ENCODE assay signal across 15 cellular contexts in the genomic region with DNA sequence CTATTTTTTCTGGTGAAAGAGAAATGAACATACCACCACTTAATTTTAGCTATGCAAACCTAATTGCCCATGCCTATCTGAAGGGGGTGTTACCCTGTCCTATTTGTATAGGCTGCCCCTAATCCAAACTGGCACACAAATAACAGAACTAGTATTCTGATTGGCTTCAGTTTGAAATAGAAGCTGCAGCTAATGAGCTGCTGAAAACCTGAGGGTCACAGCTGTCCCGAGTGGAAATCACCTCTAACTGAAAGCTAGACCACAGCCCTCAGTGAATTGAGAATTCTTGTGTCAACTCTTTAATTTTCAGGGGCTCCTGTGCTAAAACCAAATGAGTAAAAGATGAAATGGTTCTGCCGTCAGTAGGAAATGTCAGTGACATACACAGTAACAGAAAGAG. TPM values are rescaled to one million over a fixed set of nuclear protein-coding genes. Genes with fewer than 3 reads are reported as not detected.
A peak's percentile ranks its signal among the peaks of the same experiment; 100 is the strongest.
DNase-seq lines count a peak whose midpoint lies in the region; ATAC-seq and TF ChIP-seq lines count a peak whose summit lies in the region.
"Had no signal": no experiment of that assay in that cellular context is flagged by ENCODE, and none has a peak within 500 bp of the region (broad histone marks: within the 10 kb centered on the region; RNA-seq: fewer than 3 reads in every experiment).

No MANE protein-coding gene starts in this region.

- in situ Hi-C loops in GM13976 (cut with MboI; ENCODE audit: low sequenced_read_pairs, unreplicated experiment) (no loop called here), gastrocnemius medialis (cut with MboI; ENCODE audit: low sequenced_read_pairs in 4 of 4) (no loop called here)

- H3K9me3 Mint-ChIP-seq in T-cell = peaks cover 0 to 7% (median 6%) of the 10 kb centered on the region in 3 donors

- peak overlapping the region; percentile 63 for H3K4me2 ChIP-seq in OCI-LY1 (ENCODE audit: low read length)
- H3K4me2 ChIP-seq: BLaER1 treated with 17β-estradiol and CSF1 and Interleukin-3, amounts not matched to agents 10 nM and 100 nM had no signal

- H3K4me1 ChIP-seq in OCI-LY1 (ENCODE audit: insufficient read depth, low read length, severe bottlenecking) (peaks cover 65% of the 10 kb centered on the region), testis (no peaks in the 10 kb centered on the region), gastrocnemius medialis (no peaks in the 10 kb centered on the region)
- H3K4me1 ChIP-seq: BLaER1 treated with 17β-estradiol and CSF1 and Interleukin-3, amounts not matched to agents 10 nM and 100 nM had no signal

- peak; percentile 13 for DNase-seq in GM13976 (ENCODE audit: low spot score)
- DNase-seq in NCI-H748 treated with DMSO at 0.1 percent for 48 hours (lab: John Stamatoyannopoulos, UW) = no peak
- DNase-seq in testis = no peak
- DNase-seq in gastrocnemius medialis = no peak
- DNase-seq in T-cell = no peak
- DNase-seq: activated effector memory CD4-positive, alpha-beta T cell treated with Interleukin-2 at 50 U/mL for 16 hours; dermis blood vessel endothelial cell; NCI-H82; nephron progenitor cell had no signal

- peak overlapping the region; percentile 87; the same call in 1 of the 2 replicates for H2AFZ ChIP-seq in OCI-LY1 (ENCODE audit: low read length)

- no peaks in the 10 kb centered on the region for H3K27me3 ChIP-seq in OCI-LY1 (ENCODE audit: insufficient read depth, low read length)
- no peaks in the 10 kb centered on the region for H3K27me3 ChIP-seq in testis
- no peaks in the 10 kb centered on the region for H3K27me3 ChIP-seq in gastrocnemius medialis
- H3K27me3 ChIP-seq: BLaER1 treated with 17β-estradiol and CSF1 and Interleukin-3, amounts not matched to agents 10 nM and 100 nM had no signal

- H3K27ac Mint-ChIP-seq in T-cell = no peak overlapping the region
- H3K27ac Mint-ChIP-seq: nephron progenitor cell had no signal

- WGBS in testis, 2 donors = 49 to 67% methylated on average over 2 of the region's 2 CpGs

- H3K4me3 ChIP-seq in OCI-LY1 (ENCODE audit: low read depth, low read length, poor library complexity, severe bottlenecking) (peak overlapping the region; percentile 31), testis (no peak overlapping the region), gastrocnemius medialis (no peak overlapping the region)
- H3K4me3 ChIP-seq: BLaER1 treated with 17β-estradiol and CSF1 and Interleukin-3, amounts not matched to agents 10 nM and 100 nM; K562; thoracic aorta had no signal

- intact Hi-C loops in testis (cut with DNase I; ENCODE audit: low total_unique reads) = no loop called here
- intact Hi-C loops in gastrocnemius medialis (cut with DNase I; ENCODE audit: low total_unique reads) = loop anchor here (10.0 kb wide), 1 partner anchor 106 kb away; no protein-coding TSS in a partner anchor

- 0 out of 2 replicates have a peak, but pooled peaks cover 5% of the 10 kb centered on the region for H3K36me3 ChIP-seq in OCI-LY1 (ENCODE audit: insufficient read depth, low read length)
- H3K36me3 ChIP-seq in testis (ENCODE audit: low read depth, missing control alignments) = no peaks in the 10 kb centered on the region
- no peaks in the 10 kb centered on the region for H3K36me3 ChIP-seq in gastrocnemius medialis
- H3K36me3 ChIP-seq: BLaER1 treated with 17β-estradiol and CSF1 and Interleukin-3, amounts not matched to agents 10 nM and 100 nM; thoracic aorta had no signal

- H3K9me3 ChIP-seq in OCI-LY1 (ENCODE audit: low read length) (no peaks in the 10 kb centered on the region), testis (no peaks in the 10 kb centered on the region), gastrocnemius medialis (no peaks in the 10 kb centered on the region)
- H3K9me3 ChIP-seq: thoracic aorta had no signal

- no peaks in the 10 kb centered on the region for H3K79me2 ChIP-seq in OCI-LY1 (ENCODE audit: insufficient read depth, low read length)

- peaks cover 6% of the 10 kb centered on the region for H3K36me3 Mint-ChIP-seq in T-cell

- POLR2A ChIA-PET in T-cell (lab: Charles Lee) = no interaction called here

- H3K27me3 Mint-ChIP-seq in T-cell = no peaks in the 10 kb centered on the region

- H3K9ac ChIP-seq in OCI-LY1 (ENCODE audit: low read length) = peak overlapping the region; percentile 55
- H3K9ac ChIP-seq: BLaER1 treated with 17β-estradiol and CSF1 and Interleukin-3, amounts not matched to agents 10 nM and 100 nM had no signal

- no peaks in the 10 kb centered on the region for H3F3A ChIP-seq in OCI-LY1 (ENCODE audit: insufficient read depth, low read length)

- ATAC-seq in GM19452 (IDR thresholded peaks at IDR 0.05; ENCODE audit: unreplicated experiment) (peak; percentile 70), HG02943 (IDR thresholded peaks at IDR 0.05; ENCODE audit: low read depth, unreplicated experiment) (peak; percentile 88), gastrocnemius medialis (no peak), T-cell (replicated peaks in 1 of 4) (no peak)
- ATAC-seq: K562 had no signal

- TF ChIP-seq POLR2A in testis (IDR thresholded peaks at IDR 0.05) (no peak), gastrocnemius medialis (IDR thresholded peaks at IDR 0.05) (no peak)

- H3K4me3 Mint-ChIP-seq in T-cell = no peak overlapping the region
- H3K4me3 Mint-ChIP-seq: nephron progenitor cell had no signal

- peak overlapping the region; percentile 97 for H3K27ac ChIP-seq in OCI-LY1 (ENCODE audit: low read depth, low read length, poor library complexity, severe bottlenecking)
- H3K27ac ChIP-seq in testis = peak overlapping the region in 1 of 2 donors; percentile 54
- no peak overlapping the region for H3K27ac ChIP-seq in gastrocnemius medialis
- H3K27ac ChIP-seq: BLaER1 treated with 17β-estradiol and CSF1 and Interleukin-3, amounts not matched to agents 10 nM and 100 nM; thoracic aorta had no signal

- CTCF ChIA-PET in T-cell (lab: Charles Lee) = no interaction called here

- TF ChIP-seq CTCF in GM13976 (IDR thresholded peaks at IDR 0.05; ENCODE audit: borderline replicate concordance, control extremely low read depth, extremely low read depth, insufficient read depth, missing control alignments) (no peak), OCI-LY1 (IDR thresholded peaks at IDR 0.05; ENCODE audit: low read length) (no peak), testis (IDR thresholded peaks at IDR 0.05) (no peak), gastrocnemius medialis (IDR thresholded peaks at IDR 0.05 in 4 of 5, conservative IDR thresholded peaks at IDR 0.05 in 1 of 5) (no peak)

- H4K20me1 ChIP-seq in OCI-LY1 (ENCODE audit: insufficient read depth, low read length) = no peaks in the 10 kb centered on the region
- H4K20me1 ChIP-seq: BLaER1 treated with 17β-estradiol and CSF1 and Interleukin-3, amounts not matched to agents 10 nM and 100 nM had no signal

- H3K4me1 Mint-ChIP-seq in T-cell = peaks cover 27 to 37% (median 35%) of the 10 kb centered on the region in 3 donors

- no peaks in the 10 kb centered on the region for H3K9me2 ChIP-seq in OCI-LY1 (ENCODE audit: low read depth, low read length)

RNA-seq across cellular contexts. Expression of gene CCDC141, which starts 28.7 kb away (rescaled TPM):
- total RNA-seq in testis (10 to 100 TPM; 17.8 to 25.9 TPM), gastrocnemius medialis (1 to 10 TPM in 3 of 4 donors, under 1 TPM in 1; 0.85 to 4.3 (median 2.2) TPM), T-cell (10 to 100 TPM; 13.2 to 44.8 (median 16.8) TPM)
- polyA plus RNA-seq in testis (ENCODE audit: insufficient read depth, low read depth, low replicate concordance) = 2.2 TPM
- polyA plus RNA-seq: K562 had no signal

Comparison
In these comparisons a context has a peak if more than half of its experiments do, and no peak if none do; other contexts are left out.
1. ATAC-seq: peak in GM19452 (single experiment) and HG02943 (single experiment); none in gastrocnemius medialis (0 of 2) and T-cell (0 of 4).